ENCODE assay signal across 11 cellular contexts in genomic region chr6:45590225-45590624, GRCh38.
DNase-seq lines count a peak whose midpoint lies in the region; FAIRE-seq lines count a peak whose summit lies in the region.
"Had no signal": no experiment of that assay in that cellular context is flagged by ENCODE, and none has a peak within 500 bp of the region (broad histone marks: within the 10 kb centered on the region; RNA-seq: fewer than 3 reads in every experiment).

No MANE protein-coding gene starts in this region.

- POLR2A ChIA-PET in activated CD4-positive, alpha-beta memory T cell treated with anti-CD3 and anti-CD28 coated beads for 36 hours (lab: Charles Lee): no interaction called here

- no peak for DNase-seq in activated T-cell treated with anti-CD3 and anti-CD28 coated beads, Interleukin-2, amount 50 U/mL, for 24 hours
- no peak for DNase-seq in activated T-cell treated with anti-CD3 and anti-CD28 coated beads for 4 hours
- no peak for DNase-seq in activated CD4-positive, alpha-beta memory T cell treated with anti-CD3 and anti-CD28 coated beads for 36 hours
- peak; percentile 75 for DNase-seq in glomerular visceral epithelial cell (ENCODE audit: extremely low spot score)
- peak; percentile 13 for DNase-seq in stromal cell of bone marrow (ENCODE audit: low read depth)
- no peak for DNase-seq in substantia nigra (lab: John Stamatoyannopoulos, UW)
- DNase-seq in HAP-1 (ENCODE audit: low spot score in 2 of 2): no peak
- DNase-seq in urothelium cell line (ENCODE audit: low spot score): no peak
- DNase-seq: NCI-H1092 treated with DMSO at 0.1 percent for 48 hours had no signal

- H3K36me3 ChIP-seq in HAP-1 (replicated peaks): no peaks in the 10 kb centered on the region
- H3K36me3 ChIP-seq: thoracic aorta had no signal

- H3K4me1 ChIP-seq in HAP-1: no peaks in the 10 kb centered on the region; the same call in 1 of the 2 replicates

- H3K27ac ChIP-seq in substantia nigra (ENCODE audit: low read depth, low read length, poor library complexity, severe bottlenecking): no peak overlapping the region
- H3K27ac ChIP-seq: thoracic aorta had no signal

- H3K9me3 ChIP-seq in HAP-1: no peaks in the 10 kb centered on the region
- H3K9me3 ChIP-seq: thoracic aorta had no signal

- CTCF ChIA-PET in activated CD4-positive, alpha-beta memory T cell treated with anti-CD3 and anti-CD28 coated beads for 36 hours (lab: Charles Lee): interaction anchor here (1.8 kb wide), 1 partner anchor 332 kb away, joined by 4 read pairs; no protein-coding TSS in a partner anchor

- H3K4me3 ChIP-seq in HAP-1: no peak overlapping the region
- H3K4me3 ChIP-seq: thoracic aorta had no signal

- H3K4me3 Mint-ChIP-seq in activated T-cell treated with anti-CD3 and anti-CD28 coated beads, Interleukin-2, amount 50 U/mL, for 24 hours: no peak overlapping the region
- H3K4me3 Mint-ChIP-seq in activated CD4-positive, alpha-beta memory T cell treated with anti-CD3 and anti-CD28 coated beads for 36 hours: no peak overlapping the region

- H3K27me3 ChIP-seq in HAP-1 (ENCODE audit: low read depth): no peaks in the 10 kb centered on the region

- intact Hi-C loops in activated CD4-positive, alpha-beta memory T cell treated with anti-CD3 and anti-CD28 coated beads for 36 hours (cut with micrococcal nuclease): loop anchor here (2.0 to 10.0 kb wide), 3 partner anchors 35 to 425 kb away; no protein-coding TSS in a partner anchor

- H3K27ac Mint-ChIP-seq in activated T-cell treated with anti-CD3 and anti-CD28 coated beads, Interleukin-2, amount 50 U/mL, for 24 hours: peak overlapping the region; percentile 60
- H3K27ac Mint-ChIP-seq in activated CD4-positive, alpha-beta memory T cell treated with anti-CD3 and anti-CD28 coated beads for 36 hours: peak overlapping the region; percentile 53
- H3K27ac Mint-ChIP-seq: activated naive CD4-positive, alpha-beta T cell treated with anti-CD3 and anti-CD28 coated beads, Interleukin-2, amount 50 U/mL, for 72 hours had no signal

- H3K36me3 Mint-ChIP-seq in activated T-cell treated with anti-CD3 and anti-CD28 coated beads, Interleukin-2, amount 50 U/mL, for 24 hours (ENCODE audit: low read depth): no peaks in the 10 kb centered on the region
- no peaks in the 10 kb centered on the region for H3K36me3 Mint-ChIP-seq in activated CD4-positive, alpha-beta memory T cell treated with anti-CD3 and anti-CD28 coated beads for 36 hours
- H3K36me3 Mint-ChIP-seq: activated naive CD4-positive, alpha-beta T cell treated with anti-CD3 and anti-CD28 coated beads, Interleukin-2, amount 50 U/mL, for 72 hours had no signal

- H3K4me1 Mint-ChIP-seq in activated T-cell treated with anti-CD3 and anti-CD28 coated beads, Interleukin-2, amount 50 U/mL, for 24 hours (ENCODE audit: low read depth): peaks cover 88% of the 10 kb centered on the region
- peaks cover 94% of the 10 kb centered on the region for H3K4me1 Mint-ChIP-seq in activated CD4-positive, alpha-beta memory T cell treated with anti-CD3 and anti-CD28 coated beads for 36 hours (ENCODE audit: low read depth)

- no peaks in the 10 kb centered on the region for H3K9me3 Mint-ChIP-seq in activated T-cell treated with anti-CD3 and anti-CD28 coated beads, Interleukin-2, amount 50 U/mL, for 24 hours
- H3K9me3 Mint-ChIP-seq in activated CD4-positive, alpha-beta memory T cell treated with anti-CD3 and anti-CD28 coated beads for 36 hours: no peaks in the 10 kb centered on the region
- H3K9me3 Mint-ChIP-seq: activated naive CD4-positive, alpha-beta T cell treated with anti-CD3 and anti-CD28 coated beads, Interleukin-2, amount 50 U/mL, for 72 hours had no signal

- no peak for FAIRE-seq in urothelium cell line (lab: Jason Lieb, UNC)

- in situ Hi-C loops in HAP-1 (cut with MboI; ENCODE audit: low sequenced_read_pairs): no loop called here

- no peaks in the 10 kb centered on the region for H3K27me3 Mint-ChIP-seq in activated T-cell treated with anti-CD3 and anti-CD28 coated beads, Interleukin-2, amount 50 U/mL, for 24 hours
- H3K27me3 Mint-ChIP-seq in activated CD4-positive, alpha-beta memory T cell treated with anti-CD3 and anti-CD28 coated beads for 36 hours: no peaks in the 10 kb centered on the region

Comparison
In these comparisons a context has a peak if more than half of its experiments do, and no peak if none do; other contexts are left out.
1. DNase-seq: peak in glomerular visceral epithelial cell (single experiment) and stromal cell of bone marrow (single experiment); none in activated T-cell treated with anti-CD3 and anti-CD28 coated beads, Interleukin-2, amount 50 U/mL, for 24 hours (single experiment), activated T-cell treated with anti-CD3 and anti-CD28 coated beads for 4 hours (single experiment), activated CD4-positive, alpha-beta memory T cell treated with anti-CD3 and anti-CD28 coated beads for 36 hours (single experiment), substantia nigra (0 of 49), HAP-1 (0 of 2) and urothelium cell line (single experiment).